Comparison of ENCODE assay signal across 1 cellular context in the genomic region with DNA sequence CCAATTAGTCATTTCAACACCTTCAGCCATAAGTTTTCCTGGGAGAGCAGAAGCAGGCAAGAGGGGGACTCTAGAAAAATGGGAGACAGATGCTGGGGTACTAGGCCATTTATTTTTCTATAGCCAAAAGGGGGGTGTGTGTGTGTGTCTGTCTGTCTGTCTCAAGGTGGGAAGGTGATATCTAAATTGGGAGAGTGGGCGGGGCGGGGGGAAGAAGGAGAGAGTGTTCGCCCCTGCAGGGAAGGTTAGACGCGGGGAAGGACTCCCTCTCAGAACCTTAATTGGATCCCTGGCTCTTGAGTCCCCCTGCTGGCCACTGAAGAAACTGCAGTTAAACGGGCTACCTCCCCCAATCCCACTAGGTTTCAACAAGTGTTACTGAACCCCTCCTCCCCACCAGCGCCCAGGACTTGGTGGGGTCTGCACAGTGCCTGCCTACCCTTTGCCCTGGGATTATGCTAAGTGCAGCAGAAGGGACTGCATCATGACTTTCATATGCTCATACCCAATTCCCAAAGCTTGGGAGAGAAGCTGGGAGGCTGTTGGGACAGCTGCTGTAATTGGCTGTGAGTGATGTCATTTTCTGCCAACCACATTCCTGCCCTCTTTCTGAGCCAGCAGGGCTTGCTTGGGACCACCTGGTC.
TF ChIP-seq lines count a peak whose summit lies in the region.

No MANE protein-coding gene starts in this region.

TF ChIP-seq in HepG2, 621 proteins besides CTCF, POLR2A, EP300 and RAD21 (continued from another document and continues in another):
- TF ChIP-seq, protein P1, sequence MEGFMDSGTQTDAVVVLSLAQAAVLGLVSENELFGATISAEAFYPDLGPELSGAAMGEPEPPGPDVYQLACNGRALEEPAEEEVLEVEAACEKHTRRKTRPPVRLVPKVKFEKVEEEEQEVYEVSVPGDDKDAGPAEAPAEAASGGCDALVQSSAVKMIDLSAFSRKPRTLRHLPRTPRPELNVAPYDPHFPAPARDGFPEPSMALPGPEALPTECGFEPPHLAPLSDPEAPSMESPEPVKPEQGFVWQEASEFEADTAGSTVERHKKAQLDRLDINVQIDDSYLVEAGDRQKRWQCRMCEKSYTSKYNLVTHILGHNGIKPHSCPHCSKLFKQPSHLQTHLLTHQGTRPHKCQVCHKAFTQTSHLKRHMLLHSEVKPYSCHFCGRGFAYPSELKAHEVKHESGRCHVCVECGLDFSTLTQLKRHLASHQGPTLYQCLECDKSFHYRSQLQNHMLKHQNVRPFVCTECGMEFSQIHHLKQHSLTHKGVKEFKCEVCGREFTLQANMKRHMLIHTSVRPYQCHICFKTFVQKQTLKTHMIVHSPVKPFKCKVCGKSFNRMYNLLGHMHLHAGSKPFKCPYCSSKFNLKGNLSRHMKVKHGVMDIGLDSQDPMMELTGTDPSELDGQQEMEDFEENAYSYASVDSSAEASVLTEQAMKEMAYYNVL (CRISPR knock-in tag; IDR thresholded peaks at IDR 0.05; ENCODE audit: borderline replicate concordance) = peak; percentile 72; the same call in 1 of the 2 replicates
- no peak for TF ChIP-seq SOX6 (IDR thresholded peaks at IDR 0.05)
- peak; percentile 51; the same call in 1 of the 2 replicates for TF ChIP-seq SOX6 (CRISPR knock-in tag; IDR thresholded peaks at IDR 0.05)
- TF ChIP-seq ZNF646 (CRISPR knock-in tag; IDR thresholded peaks at IDR 0.05) = no peak
- TF ChIP-seq, protein P2, sequence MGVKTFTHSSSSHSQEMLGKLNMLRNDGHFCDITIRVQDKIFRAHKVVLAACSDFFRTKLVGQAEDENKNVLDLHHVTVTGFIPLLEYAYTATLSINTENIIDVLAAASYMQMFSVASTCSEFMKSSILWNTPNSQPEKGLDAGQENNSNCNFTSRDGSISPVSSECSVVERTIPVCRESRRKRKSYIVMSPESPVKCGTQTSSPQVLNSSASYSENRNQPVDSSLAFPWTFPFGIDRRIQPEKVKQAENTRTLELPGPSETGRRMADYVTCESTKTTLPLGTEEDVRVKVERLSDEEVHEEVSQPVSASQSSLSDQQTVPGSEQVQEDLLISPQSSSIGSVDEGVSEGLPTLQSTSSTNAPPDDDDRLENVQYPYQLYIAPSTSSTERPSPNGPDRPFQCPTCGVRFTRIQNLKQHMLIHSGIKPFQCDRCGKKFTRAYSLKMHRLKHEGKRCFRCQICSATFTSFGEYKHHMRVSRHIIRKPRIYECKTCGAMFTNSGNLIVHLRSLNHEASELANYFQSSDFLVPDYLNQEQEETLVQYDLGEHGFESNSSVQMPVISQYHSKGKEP (CRISPR knock-in tag; IDR thresholded peaks at IDR 0.05) = no peak
- TF ChIP-seq HOXA9 (CRISPR knock-in tag; IDR thresholded peaks at IDR 0.05; ENCODE audit: borderline replicate concordance) = no peak
- TF ChIP-seq ZFP1 (CRISPR knock-in tag; IDR thresholded peaks at IDR 0.05) = no peak
- TF ChIP-seq STAG1 (CRISPR knock-in tag; IDR thresholded peaks at IDR 0.05) = peak; percentile 96
- TF ChIP-seq PCBP1 (IDR thresholded peaks at IDR 0.05; ENCODE audit: borderline replicate concordance, low read depth, low read length) = no peak
- no peak for TF ChIP-seq SP140L (CRISPR knock-in tag; IDR thresholded peaks at IDR 0.05; ENCODE audit: borderline replicate concordance)
- peak; percentile 94 for TF ChIP-seq GZF1 (CRISPR knock-in tag; IDR thresholded peaks at IDR 0.05)
- no peak for TF ChIP-seq PAX8 (CRISPR knock-in tag; IDR thresholded peaks at IDR 0.05; ENCODE audit: borderline replicate concordance)
- no peak for TF ChIP-seq ZNF44 (CRISPR knock-in tag; IDR thresholded peaks at IDR 0.05)
- TF ChIP-seq, protein P3, sequence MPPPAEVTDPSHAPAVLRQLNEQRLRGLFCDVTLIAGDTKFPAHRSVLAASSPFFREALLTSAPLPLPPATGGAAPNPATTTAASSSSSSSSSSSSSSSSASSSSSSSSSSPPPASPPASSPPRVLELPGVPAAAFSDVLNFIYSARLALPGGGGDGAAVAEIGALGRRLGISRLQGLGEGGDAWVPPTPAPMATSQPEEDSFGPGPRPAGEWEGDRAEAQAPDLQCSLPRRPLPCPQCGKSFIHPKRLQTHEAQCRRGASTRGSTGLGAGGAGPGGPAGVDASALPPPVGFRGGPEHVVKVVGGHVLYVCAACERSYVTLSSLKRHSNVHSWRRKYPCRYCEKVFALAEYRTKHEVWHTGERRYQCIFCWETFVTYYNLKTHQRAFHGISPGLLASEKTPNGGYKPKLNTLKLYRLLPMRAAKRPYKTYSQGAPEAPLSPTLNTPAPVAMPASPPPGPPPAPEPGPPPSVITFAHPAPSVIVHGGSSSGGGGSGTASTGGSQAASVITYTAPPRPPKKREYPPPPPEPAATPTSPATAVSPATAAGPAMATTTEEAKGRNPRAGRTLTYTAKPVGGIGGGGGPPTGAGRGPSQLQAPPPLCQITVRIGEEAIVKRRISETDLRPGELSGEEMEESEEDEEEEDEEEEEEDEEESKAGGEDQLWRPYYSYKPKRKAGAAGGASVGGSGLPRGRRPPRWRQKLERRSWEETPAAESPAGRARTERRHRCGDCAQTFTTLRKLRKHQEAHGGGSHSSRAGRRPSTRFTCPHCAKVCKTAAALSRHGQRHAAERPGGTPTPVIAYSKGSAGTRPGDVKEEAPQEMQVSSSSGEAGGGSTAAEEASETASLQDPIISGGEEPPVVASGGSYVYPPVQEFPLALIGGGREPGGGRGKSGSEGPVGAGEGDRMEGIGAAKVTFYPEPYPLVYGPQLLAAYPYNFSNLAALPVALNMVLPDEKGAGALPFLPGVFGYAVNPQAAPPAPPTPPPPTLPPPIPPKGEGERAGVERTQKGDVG (CRISPR knock-in tag; IDR thresholded peaks at IDR 0.05; ENCODE audit: borderline replicate concordance) = no peak
- TF ChIP-seq POLR2G (IDR thresholded peaks at IDR 0.05; ENCODE audit: low read depth, low read length) = peak; percentile 5; the same call in 1 of the 2 replicates
- peak; percentile 38; the same call in 1 of the 2 replicates for TF ChIP-seq SAP130 (CRISPR knock-in tag; IDR thresholded peaks at IDR 0.05; ENCODE audit: low read depth)
- TF ChIP-seq ZNF552 (CRISPR knock-in tag; IDR thresholded peaks at IDR 0.05; ENCODE audit: borderline replicate concordance) = no peak
- TF ChIP-seq ZNF160 (CRISPR knock-in tag; IDR thresholded peaks at IDR 0.05) = no peak
- TF ChIP-seq CREB3 (CRISPR knock-in tag; IDR thresholded peaks at IDR 0.05) = no peak
- no peak for TF ChIP-seq SSRP1 (CRISPR knock-in tag; IDR thresholded peaks at IDR 0.05)
- TF ChIP-seq MAX (IDR thresholded peaks at IDR 0.05) = no peak
- TF ChIP-seq KDM2A (CRISPR knock-in tag; IDR thresholded peaks at IDR 0.05; ENCODE audit: borderline replicate concordance, low read depth) = 0 out of 2 replicates have a peak, but pooled peaks have one; percentile 27
- TF ChIP-seq, protein P4, sequence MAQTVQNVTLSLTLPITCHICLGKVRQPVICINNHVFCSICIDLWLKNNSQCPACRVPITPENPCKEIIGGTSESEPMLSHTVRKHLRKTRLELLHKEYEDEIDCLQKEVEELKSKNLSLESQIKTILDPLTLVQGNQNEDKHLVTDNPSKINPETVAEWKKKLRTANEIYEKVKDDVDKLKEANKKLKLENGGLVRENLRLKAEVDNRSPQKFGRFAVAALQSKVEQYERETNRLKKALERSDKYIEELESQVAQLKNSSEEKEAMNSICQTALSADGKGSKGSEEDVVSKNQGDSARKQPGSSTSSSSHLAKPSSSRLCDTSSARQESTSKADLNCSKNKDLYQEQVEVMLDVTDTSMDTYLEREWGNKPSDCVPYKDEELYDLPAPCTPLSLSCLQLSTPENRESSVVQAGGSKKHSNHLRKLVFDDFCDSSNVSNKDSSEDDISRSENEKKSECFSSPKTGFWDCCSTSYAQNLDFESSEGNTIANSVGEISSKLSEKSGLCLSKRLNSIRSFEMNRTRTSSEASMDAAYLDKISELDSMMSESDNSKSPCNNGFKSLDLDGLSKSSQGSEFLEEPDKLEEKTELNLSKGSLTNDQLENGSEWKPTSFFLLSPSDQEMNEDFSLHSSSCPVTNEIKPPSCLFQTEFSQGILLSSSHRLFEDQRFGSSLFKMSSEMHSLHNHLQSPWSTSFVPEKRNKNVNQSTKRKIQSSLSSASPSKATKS (CRISPR knock-in tag; IDR thresholded peaks at IDR 0.05) = no peak
- TF ChIP-seq ZNF230 (CRISPR knock-in tag; IDR thresholded peaks at IDR 0.05) = 0 out of 2 replicates have a peak, but pooled peaks have one; percentile 31
- TF ChIP-seq ZFY (CRISPR knock-in tag; IDR thresholded peaks at IDR 0.05) = no peak
- no peak for TF ChIP-seq MNT (IDR thresholded peaks at IDR 0.05)
- TF ChIP-seq MTA3 (CRISPR knock-in tag; IDR thresholded peaks at IDR 0.05) = no peak
- TF ChIP-seq ZNF644 (CRISPR knock-in tag; IDR thresholded peaks at IDR 0.05; ENCODE audit: low read depth) = no peak
- no peak for TF ChIP-seq ZNF225 (CRISPR knock-in tag; IDR thresholded peaks at IDR 0.05)
- peak; percentile 61 for TF ChIP-seq ZNF781 (CRISPR knock-in tag; IDR thresholded peaks at IDR 0.05; ENCODE audit: borderline replicate concordance, not compliant biosample characterization)
- TF ChIP-seq MYNN (CRISPR knock-in tag; IDR thresholded peaks at IDR 0.05; ENCODE audit: low read depth) = peak; percentile 72; the same call in 1 of the 2 replicates
- 0 out of 2 replicates have a peak, but pooled peaks have one; percentile 47 for TF ChIP-seq SALL2 (CRISPR knock-in tag; IDR thresholded peaks at IDR 0.05)
- TF ChIP-seq ZNF317 (CRISPR knock-in tag; IDR thresholded peaks at IDR 0.05) = no peak
- no peak for TF ChIP-seq ZNF816 (CRISPR knock-in tag; IDR thresholded peaks at IDR 0.05; ENCODE audit: borderline replicate concordance)
- TF ChIP-seq RARG (CRISPR knock-in tag; IDR thresholded peaks at IDR 0.05; ENCODE audit: low read depth) = no peak
